ENCODE assay signal across 13 cellular contexts in genomic region chr11:69744435-69744834, GRCh38. TPM values are rescaled to one million over a fixed set of nuclear protein-coding genes. Genes with fewer than 3 reads are reported as not detected.
DNase-seq lines count a peak whose midpoint lies in the region; ATAC-seq and TF ChIP-seq lines count a peak whose summit lies in the region.
"Had no signal": no experiment of that assay in that cellular context is flagged by ENCODE, and none has a peak within 500 bp of the region (broad histone marks: within the 10 kb centered on the region; RNA-seq: fewer than 3 reads in every experiment).

No MANE protein-coding gene starts in this region.

- no peaks in the 10 kb centered on the region for H3K4me1 ChIP-seq in right cardiac atrium (ENCODE audit: control insufficient read depth, insufficient read depth, low read length)
- H3K4me1 ChIP-seq in testis: no peaks in the 10 kb centered on the region
- H3K4me1 ChIP-seq: BLaER1, esophagus squamous epithelium, pancreas had no signal

- H3K4me3 ChIP-seq in right cardiac atrium (ENCODE audit: low read length): no peak overlapping the region
- H3K4me3 ChIP-seq in testis: no peak overlapping the region
- H3K4me3 ChIP-seq: BLaER1, esophagus squamous epithelium, pancreas had no signal

- no peak for TF ChIP-seq CTCF in testis (IDR thresholded peaks at IDR 0.05)

- H3K27ac ChIP-seq in right cardiac atrium (ENCODE audit: low read length) (no peak overlapping the region), testis (no peak overlapping the region)
- H3K27ac ChIP-seq: BLaER1, esophagus squamous epithelium, pancreas had no signal

- 56% methylated on average over 7 of the region's 7 CpGs for WGBS in right cardiac atrium
- WGBS in testis, 2 donors: 78 to 85% methylated on average over 7 of the region's 7 CpGs

- TF ChIP-seq RAD21 in Ishikawa (IDR thresholded peaks at IDR 0.05; ENCODE audit: low read depth): no peak

- no peaks in the 10 kb centered on the region for H3K36me3 ChIP-seq in testis (ENCODE audit: low read depth, missing control alignments)
- H3K36me3 ChIP-seq: BLaER1, esophagus squamous epithelium, pancreas had no signal

- TF ChIP-seq POLR2A in testis (IDR thresholded peaks at IDR 0.05): no peak

- no peak for TF ChIP-seq EP300 in Ishikawa (IDR thresholded peaks at IDR 0.05; ENCODE audit: borderline replicate concordance)

- DNase-seq in AG08396 (ENCODE audit: low spot score) (peak; percentile 67), dermis blood vessel endothelial cell (peak; percentile 47), kidney tubule cell (ENCODE audit: low spot score) (peak; percentile 79), right cardiac atrium (no peak), testis (no peak), DMS 273 treated with DMSO at 0.1 percent for 48 hours (lab: John Stamatoyannopoulos, UW) (no peak)
- DNase-seq: esophagus squamous epithelium, left ventricle myocardium superior, pancreas, RPMI8226 had no signal

- H3K9me3 ChIP-seq in right cardiac atrium (ENCODE audit: control insufficient read depth, low read length) (no peaks in the 10 kb centered on the region), testis (no peaks in the 10 kb centered on the region)
- H3K9me3 ChIP-seq: BLaER1, pancreas had no signal

- intact Hi-C loops in right cardiac atrium (cut with DNase I) (no loop called here), testis (cut with DNase I; ENCODE audit: low total_unique reads) (no loop called here)

- H3K27me3 ChIP-seq in right cardiac atrium (ENCODE audit: control insufficient read depth, insufficient read depth) (no peaks in the 10 kb centered on the region), testis (no peaks in the 10 kb centered on the region)
- H3K27me3 ChIP-seq: BLaER1, pancreas had no signal

- ATAC-seq in right cardiac atrium (no peak), HG02885 (IDR thresholded peaks at IDR 0.05; ENCODE audit: poor library complexity, unreplicated experiment) (no peak)
- ATAC-seq: left ventricle myocardium superior, pancreas had no signal

TF ChIP-seq in Ishikawa, 13 proteins besides CTCF, POLR2A, EP300 and RAD21:
- TF ChIP-seq MAX (IDR thresholded peaks at IDR 0.05): no peak
- TF ChIP-seq NFIC (IDR thresholded peaks at IDR 0.05): peak; percentile 28; the same call in 1 of the 2 replicates

RNA-seq across cellular contexts. Expression of gene FGF4, which starts 30.7 kb away (rescaled TPM):
- total RNA-seq in dermis blood vessel endothelial cell: not detected in 2 replicates
- not detected for total RNA-seq in right cardiac atrium
- polyA plus RNA-seq in right cardiac atrium: not detected
- 1 to 10 TPM in 1 of 2 donors, under 1 TPM in 1; 0.87 to 2.8 TPM for total RNA-seq in testis
- polyA plus RNA-seq in testis (ENCODE audit: insufficient read depth, low read depth, low replicate concordance): 0.28 TPM
- total RNA-seq: esophagus squamous epithelium, left ventricle myocardium superior, pancreas had no signal
- polyA plus RNA-seq: pancreas had no signal

RNA-seq across cellular contexts. Expression of gene FGF19, which starts 40.6 kb away (rescaled TPM):
- total RNA-seq in dermis blood vessel endothelial cell (not detected in 2 replicates), right cardiac atrium (not detected), testis (under 1 TPM; 0.31 TPM)
- polyA plus RNA-seq in right cardiac atrium (not detected), testis (ENCODE audit: insufficient read depth, low read depth, low replicate concordance) (0.37 TPM)
- total RNA-seq: esophagus squamous epithelium, left ventricle myocardium superior had no signal

Comparison
In these comparisons a context has a peak if more than half of its experiments do, and no peak if none do; other contexts are left out.
1. DNase-seq: peak in AG08396 (single experiment), dermis blood vessel endothelial cell (single experiment) and kidney tubule cell (single experiment); none in right cardiac atrium (0 of 3), testis (single experiment) and DMS 273 treated with DMSO at 0.1 percent for 48 hours (single experiment).